Comparison of ENCODE assay signal across 8 cellular contexts in the genomic region with DNA sequence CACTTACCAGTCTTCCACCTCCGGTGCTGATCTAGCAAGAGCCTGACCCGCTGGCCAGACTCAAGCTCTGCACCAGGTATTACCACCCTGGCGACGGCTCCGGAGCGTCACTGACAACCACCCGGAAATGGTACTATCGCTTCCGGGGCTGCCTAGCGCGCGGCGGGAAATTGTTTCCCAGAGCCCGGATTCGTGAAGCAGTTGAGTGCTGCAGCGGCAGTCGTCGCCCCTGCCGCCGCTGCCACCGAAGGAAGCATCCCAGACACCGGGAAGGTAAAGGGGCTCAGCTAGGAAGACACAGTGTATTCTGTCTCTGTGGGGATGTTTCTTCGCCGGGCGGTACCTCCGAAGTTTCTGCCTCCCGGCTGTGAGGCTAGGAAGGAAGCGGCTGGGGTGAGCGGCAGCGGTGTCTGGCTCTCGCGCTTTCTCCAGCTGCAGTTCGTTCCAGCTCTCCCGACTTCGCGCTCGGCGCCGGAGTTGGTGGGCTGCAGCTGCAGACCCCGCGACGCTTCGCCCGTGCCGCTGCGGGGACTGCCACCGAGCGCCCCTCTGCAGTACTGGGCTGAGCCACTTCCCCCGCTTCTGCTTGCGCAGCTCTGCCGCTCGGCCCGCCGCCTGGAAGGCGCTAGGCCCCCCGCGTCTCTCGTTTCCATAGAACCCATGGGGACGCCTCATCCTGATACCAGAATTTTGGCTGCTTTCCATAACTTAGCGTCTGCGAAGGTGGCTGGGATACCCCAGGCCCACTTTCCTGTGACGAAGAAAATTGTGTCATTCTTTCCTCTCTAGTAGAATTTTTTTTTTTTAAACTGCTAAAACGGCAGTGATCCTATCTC. TPM values are rescaled to one million over a fixed set of nuclear protein-coding genes. Genes with fewer than 3 reads are reported as not detected.
DNase-seq lines count a peak whose midpoint lies in the region; ATAC-seq, FAIRE-seq and TF ChIP-seq lines count a peak whose summit lies in the region.

Gene KIAA0825 (minus strand): TSS at position 112 of the 836 bp plus-strand sequence. CDS start 81,478 bp downstream, outside the sequence.
Gene SLF1 (plus strand): TSS at position 177 of the 836 bp plus-strand sequence. CDS start 10,142 bp downstream, outside the sequence.

- H3K27ac ChIP-seq in cardiac muscle cell (peak within 1 kb of the TSS; percentile 82), pancreas (peak within 1 kb of the TSS; percentile 33 to 75 (median 67)), tibial artery (peak within 1 kb of the TSS; percentile 49 to 62)

- H3K36me3 ChIP-seq in cardiac muscle cell = no peaks in the 10 kb centered on the region
- H3K36me3 ChIP-seq in pancreas = no peaks in the 10 kb centered on the region
- H3K36me3 ChIP-seq in tibial artery = no peaks in the 10 kb centered on the region

- TF ChIP-seq CTCF in GM10266 (IDR thresholded peaks at IDR 0.05; ENCODE audit: control insufficient read depth, insufficient read depth, low read depth, missing control alignments) (no peak), cardiac muscle cell (IDR thresholded peaks at IDR 0.05; ENCODE audit: low read depth, low read length) (no peak), pancreas (IDR thresholded peaks at IDR 0.05) (no peak), tibial artery (IDR thresholded peaks at IDR 0.05) (no peak)

- peaks cover 32% of the 10 kb centered on the region for H3K4me1 ChIP-seq in cardiac muscle cell (ENCODE audit: low read depth)
- peaks cover 2 to 15% (median 8%) of the 10 kb centered on the region in 3 donors for H3K4me1 ChIP-seq in pancreas
- peaks cover 0 to 24% (median 9%) of the 10 kb centered on the region in 4 donors for H3K4me1 ChIP-seq in tibial artery

- H3K27me3 Mint-ChIP-seq in activated naive CD8-positive, alpha-beta T cell treated with anti-CD3 and anti-CD28 coated beads, Interleukin-2, amount 10 ng/mL, durations not matched to agents 7 days and 5 days = no peaks in the 10 kb centered on the region

- H3K4me3 ChIP-seq in cardiac muscle cell (peak within 1 kb of the TSS; percentile 89), pancreas (peak within 1 kb of the TSS; percentile 51 to 93 (median 78)), tibial artery (peak within 1 kb of the TSS; percentile 80 to 87)

- H3K27me3 ChIP-seq in cardiac muscle cell = no peaks in the 10 kb centered on the region
- no peaks in the 10 kb centered on the region for H3K27me3 ChIP-seq in pancreas
- H3K27me3 ChIP-seq in tibial artery = no peaks in the 10 kb centered on the region

- intact Hi-C loops in pancreas (cut with DNase I) = no loop called here
- intact Hi-C loops in tibial artery (cut with DNase I; ENCODE audit: low total_unique reads) = no loop called here

- H3K4me3 Mint-ChIP-seq in activated naive CD8-positive, alpha-beta T cell treated with anti-CD3 and anti-CD28 coated beads, Interleukin-2, amount 10 ng/mL, durations not matched to agents 7 days and 5 days = peak within 1 kb of the TSS; percentile 94

- DNase-seq in GM10266 (ENCODE audit: extremely low spot score) = peak; percentile 82
- DNase-seq in NCI-H1092 treated with DMSO at 0.1 percent for 48 hours (lab: John Stamatoyannopoulos, UW) = peak; percentile 82
- peak; percentile 69 for DNase-seq in SKM-1 (lab: John Stamatoyannopoulos, UW; ENCODE audit: unreplicated experiment)
- DNase-seq in activated naive CD8-positive, alpha-beta T cell treated with anti-CD3 and anti-CD28 coated beads, Interleukin-2, amount 10 ng/mL, durations not matched to agents 7 days and 5 days = peak; percentile 85
- peak; percentile 91 to 95 for DNase-seq in cardiac muscle cell (ENCODE audit: low read depth in 1 of 2, low spot score in 1 of 2)
- peak; percentile 81 to 94 (median 90) for DNase-seq in pancreas
- DNase-seq in tibial artery = peak; percentile 84 to 89

- peaks cover 25% of the 10 kb centered on the region for H3K4me1 Mint-ChIP-seq in activated naive CD8-positive, alpha-beta T cell treated with anti-CD3 and anti-CD28 coated beads, Interleukin-2, amount 10 ng/mL, durations not matched to agents 7 days and 5 days

- peak within 1 kb of the TSS; percentile 82 for H3K27ac Mint-ChIP-seq in activated naive CD8-positive, alpha-beta T cell treated with anti-CD3 and anti-CD28 coated beads, Interleukin-2, amount 10 ng/mL, durations not matched to agents 7 days and 5 days

- ATAC-seq in HG02610 (IDR thresholded peaks at IDR 0.05; ENCODE audit: unreplicated experiment) (peak; percentile 96), pancreas (peak; percentile 98 to 100 (median 99))
- peak; percentile 92 for ATAC-seq in activated naive CD8-positive, alpha-beta T cell treated with anti-CD3 and anti-CD28 coated beads, Interleukin-2, amount 10 ng/mL, durations not matched to agents 7 days and 5 days (ENCODE audit: low read depth)

- POLR2A ChIA-PET in activated naive CD8-positive, alpha-beta T cell treated with anti-CD3 and anti-CD28 coated beads, Interleukin-2, amount 10 ng/mL, durations not matched to agents 7 days and 5 days (lab: Charles Lee) = interaction anchor here (1.1 kb wide), 1 partner anchor 41 kb away, joined by 5 read pairs; no protein-coding TSS in a partner anchor

- 0% methylated on average over 58 to 63 of the region's 63 CpGs for WGBS in pancreas, 2 donors

- H3K9me3 ChIP-seq in cardiac muscle cell (ENCODE audit: low read depth) (no peaks in the 10 kb centered on the region), pancreas (no peaks in the 10 kb centered on the region), tibial artery (no peaks in the 10 kb centered on the region)

- no peak for FAIRE-seq in pancreas (lab: Jason Lieb, UNC)

- no peaks in the 10 kb centered on the region for H3K9me3 Mint-ChIP-seq in activated naive CD8-positive, alpha-beta T cell treated with anti-CD3 and anti-CD28 coated beads, Interleukin-2, amount 10 ng/mL, durations not matched to agents 7 days and 5 days

- H3K36me3 Mint-ChIP-seq in activated naive CD8-positive, alpha-beta T cell treated with anti-CD3 and anti-CD28 coated beads, Interleukin-2, amount 10 ng/mL, durations not matched to agents 7 days and 5 days = no peaks in the 10 kb centered on the region

RNA-seq across cellular contexts. Expression of gene KIAA0825, which starts in this region (rescaled TPM):
- 1 to 10 TPM; 1.9 to 2.2 TPM for total RNA-seq in activated naive CD8-positive, alpha-beta T cell treated with anti-CD3 and anti-CD28 coated beads, Interleukin-2, amount 10 ng/mL, durations not matched to agents 7 days and 5 days
- 1.8 and 2.1 TPM in 2 replicates for total RNA-seq in cardiac muscle cell
- polyA plus RNA-seq in cardiac muscle cell = 1.3 and 1.5 TPM in 2 replicates
- 1 to 10 TPM; 1.5 to 3.1 (median 2.2) TPM for total RNA-seq in pancreas
- under 1 TPM; 0.33 to 0.49 TPM for polyA plus RNA-seq in pancreas

RNA-seq across cellular contexts. Expression of gene SLF1, which starts in this region (rescaled TPM):
- 10 to 100 TPM; 16.8 to 20.4 TPM for total RNA-seq in activated naive CD8-positive, alpha-beta T cell treated with anti-CD3 and anti-CD28 coated beads, Interleukin-2, amount 10 ng/mL, durations not matched to agents 7 days and 5 days
- total RNA-seq in cardiac muscle cell (6.0 and 6.3 TPM in 2 replicates), pancreas (1 to 10 TPM; 1.1 to 3.9 (median 2.1) TPM)
- polyA plus RNA-seq in cardiac muscle cell (10.6 TPM in 2 replicates), pancreas (1 to 10 TPM; 1.2 to 3.1 TPM)

Comparison
In these comparisons a context has a peak if more than half of its experiments do, and no peak if none do; other contexts are left out.
1. Peak in every context shown above with its lines: DNase-seq, ATAC-seq, H3K4me3 ChIP-seq and H3K27ac ChIP-seq.